ENCODE assay signal across 8 cellular contexts in genomic region chr12:45235087-45236025, GRCh38. TPM values are rescaled to one million over a fixed set of nuclear protein-coding genes. Genes with fewer than 3 reads are reported as not detected.
A peak's percentile ranks its signal among the peaks of the same experiment; 100 is the strongest.
DNase-seq lines count a peak whose midpoint lies in the region; ATAC-seq, FAIRE-seq and TF ChIP-seq lines count a peak whose summit lies in the region.

No MANE protein-coding gene starts in this region.

- no peaks in the 10 kb centered on the region for H4K20me1 ChIP-seq in keratinocyte (ENCODE audit: control insufficient read depth, extremely low read depth, insufficient read depth, low read length)

- H3K4me2 ChIP-seq in keratinocyte (ENCODE audit: control insufficient read depth, extremely low read depth, insufficient read depth, low read depth, low read length): peak overlapping the region; percentile 91

- H3K79me2 ChIP-seq in keratinocyte (ENCODE audit: control insufficient read depth, insufficient read depth, low read length): peaks cover 49% of the 10 kb centered on the region

- TF ChIP-seq CTCF in ascending aorta (IDR thresholded peaks at IDR 0.05): no peak
- TF ChIP-seq CTCF in keratinocyte (optimal IDR thresholded peaks at IDR 0.05 in 1 of 3, IDR thresholded peaks at IDR 0.05 in 1 of 3, conservative IDR thresholded peaks at IDR 0.05 in 1 of 3; ENCODE audit: extremely low read depth in 1 of 3, insufficient read depth in 2 of 3, low read length in 3 of 3): no peak

- DNase-seq in Caki2 (ENCODE audit: low read depth) (peak; percentile 16), ascending aorta (ENCODE audit: low spot score in 2 of 2) (peak in 1 of 2 donors; percentile 81), keratinocyte (ENCODE audit: low read depth, low spot score) (peak; percentile 82), frontal cortex (ENCODE audit: low spot score in 2 of 2) (no peak), NCI-H2081 treated with DMSO at 0.1 percent for 48 hours (lab: John Stamatoyannopoulos, UW) (no peak)
- no peak for DNase-seq in effector CD4-positive, alpha-beta T cell

- H3K36me3 ChIP-seq in ascending aorta (no peaks in the 10 kb centered on the region), keratinocyte (ENCODE audit: control insufficient read depth in 2 of 2, extremely low read depth in 1 of 2, insufficient read depth in 2 of 2, low read length in 2 of 2) (no peaks in the 10 kb centered on the region)

- in situ Hi-C loops in Caki2 (cut with HindIII; ENCODE audit: low pct_unique_long_range_greater_than_20kb, low sequenced_read_pairs): no loop called here

- intact Hi-C loops in ascending aorta (cut with DNase I): loop anchor here (2.0 kb wide), 2 partner anchors 19 to 69 kb away; partner anchors contain the start of gene ANO6

- no peaks in the 10 kb centered on the region for H3K27me3 ChIP-seq in ascending aorta
- H3K27me3 ChIP-seq in keratinocyte (ENCODE audit: control insufficient read depth, extremely low read depth, insufficient read depth, low read length): no peaks in the 10 kb centered on the region

- dilution Hi-C loops in keratinocyte (cut with MboI; ENCODE audit: extremely low pct_ligation_motif_present, low sequenced_read_pairs): no loop called here

- peak; percentile 89 for FAIRE-seq in keratinocyte (lab: Jason Lieb, UNC)
- no peak for FAIRE-seq in frontal cortex (lab: Jason Lieb, UNC)

- peak; percentile 41 for ATAC-seq in HG03460 (IDR thresholded peaks at IDR 0.05; ENCODE audit: unreplicated experiment)

- H3K9me1 ChIP-seq in keratinocyte (ENCODE audit: control insufficient read depth, extremely low read depth, insufficient read depth, low read length): no peaks in the 10 kb centered on the region

- peak overlapping the region; percentile 83 for H3K9ac ChIP-seq in keratinocyte (ENCODE audit: control insufficient read depth, extremely low read depth, insufficient read depth, low read length)

- H3K27ac ChIP-seq in ascending aorta (peak overlapping the region; percentile 85 to 91), keratinocyte (ENCODE audit: control insufficient read depth, insufficient read depth, low read length) (peak overlapping the region; percentile 97), temporal lobe (ENCODE audit: low read depth, low read length) (peak overlapping the region; percentile 76)

- H3K4me1 ChIP-seq in ascending aorta (peaks cover 14 to 58% of the 10 kb centered on the region in 2 donors), keratinocyte (ENCODE audit: control insufficient read depth, extremely low read depth, insufficient read depth, low read length) (peaks cover 52% of the 10 kb centered on the region)

- no peak overlapping the region for H2AFZ ChIP-seq in keratinocyte (ENCODE audit: control insufficient read depth, low read length)

- H3K4me3 ChIP-seq in ascending aorta (peak overlapping the region in 1 of 2 donors; percentile 28), keratinocyte (ENCODE audit: control insufficient read depth in 2 of 3, extremely low read depth in 1 of 3, insufficient read depth in 2 of 3, low read depth in 1 of 3, low read length in 3 of 3) (peak overlapping the region in 2 of 3 experiments; percentile 62 to 66)

- no peaks in the 10 kb centered on the region for H3K9me3 ChIP-seq in ascending aorta
- H3K9me3 ChIP-seq in keratinocyte (ENCODE audit: control insufficient read depth, low read depth, low read length): no peaks in the 10 kb centered on the region

RNA-seq across cellular contexts. Expression of gene ANO6, which starts 19.5 kb away (rescaled TPM):
- total RNA-seq in Caki2 (2014; rRNA removed; shearing (Covaris generic); ENCODE audit: low replicate concordance): 51.6 and 57.9 TPM in 2 replicates
- 49.6 TPM for total RNA-seq in ascending aorta
- 55.4 to 64.3 TPM (median 62.4 TPM) in 3 replicates for polyA plus RNA-seq in keratinocyte
- 8.8 TPM for polyA plus RNA-seq in keratinocyte (2011; ENCODE audit: low read depth)
- polyA plus RNA-seq in keratinocyte (2011; cell fraction: cytosol; rRNA removed): 33.1 and 59.0 TPM in 2 replicates
- polyA plus RNA-seq in keratinocyte (2011; cell fraction: nucleus; rRNA removed): 74.5 and 85.6 TPM in 2 replicates
- polyA plus RNA-seq in keratinocyte (2012; ENCODE audit: low replicate concordance): 21.3 and 51.0 TPM in 2 replicates
- polyA minus RNA-seq in keratinocyte: 35.5 to 110 TPM (median 88.7 TPM) in 3 replicates
- 62.7 TPM for polyA minus RNA-seq in keratinocyte (2011; cell fraction: cytosol; rRNA and poly(A)+ RNA removed)
- polyA minus RNA-seq in keratinocyte (2011; cell fraction: nucleus; rRNA and poly(A)+ RNA removed): 108 and 195 TPM in 2 replicates
- 12.0 TPM for total RNA-seq in temporal lobe
- total RNA-seq in frontal cortex: 9.4 TPM

Comparison
In these comparisons a context has a peak if more than half of its experiments do, and no peak if none do; other contexts are left out.
1. DNase-seq: peak in Caki2 (single experiment) and keratinocyte (single experiment); none in frontal cortex (0 of 2), NCI-H2081 treated with DMSO at 0.1 percent for 48 hours (single experiment) and effector CD4-positive, alpha-beta T cell (single experiment).
2. Peak in every context shown above with its lines, with median percentiles within 50 percentile points of each other: H3K27ac ChIP-seq.